In genomic region chr5:140569197-140569596, GRCh38 we compare ENCODE assay signal across 8 cellular contexts. TPM values are rescaled to one million over a fixed set of nuclear protein-coding genes. Genes with fewer than 3 reads are reported as not detected.
DNase-seq lines count a peak whose midpoint lies in the region; ATAC-seq and TF ChIP-seq lines count a peak whose summit lies in the region.

No MANE protein-coding gene starts in this region.

- peaks cover 0 to 13% of the 10 kb centered on the region in 2 donors for H3K36me3 ChIP-seq in gastrocnemius medialis

- peak overlapping the region; percentile 97 to 99 (median 98) for H3K27ac ChIP-seq in gastrocnemius medialis

- DNase-seq in GM13976 (ENCODE audit: low spot score) (peak; percentile 64), gastrocnemius medialis (peak; percentile 59 to 80), occipital lobe (lab: John Stamatoyannopoulos, UW) (no peak), left lobe of liver (ENCODE audit: low spot score) (no peak)
- DNase-seq in central memory CD4-positive, alpha-beta T cell, result peak; percentile 24

- TF ChIP-seq CTCF in GM13976 (IDR thresholded peaks at IDR 0.05; ENCODE audit: borderline replicate concordance, control extremely low read depth, extremely low read depth, insufficient read depth, missing control alignments) (no peak), gastrocnemius medialis (IDR thresholded peaks at IDR 0.05 in 4 of 5, conservative IDR thresholded peaks at IDR 0.05 in 1 of 5) (no peak)

- in situ Hi-C loops in GM13976 (cut with MboI; ENCODE audit: low sequenced_read_pairs, unreplicated experiment) (no loop called here), gastrocnemius medialis (cut with MboI; ENCODE audit: low sequenced_read_pairs in 4 of 4) (loop anchor here in 2 of 4 donors (5.0 to 25.0 kb wide), 2 partner anchors 73 to 332 kb away; no protein-coding TSS in a partner anchor)

- ATAC-seq in HG02642 (IDR thresholded peaks at IDR 0.05; ENCODE audit: poor library complexity, unreplicated experiment), result peak; percentile 23
- ATAC-seq in gastrocnemius medialis, result peak; percentile 68 to 70
- ATAC-seq in GM19023 (IDR thresholded peaks at IDR 0.05; ENCODE audit: unreplicated experiment), result no peak
- ATAC-seq in HG03520 (IDR thresholded peaks at IDR 0.05; ENCODE audit: unreplicated experiment), result no peak
- ATAC-seq in left lobe of liver, result no peak

- H3K4me1 ChIP-seq in gastrocnemius medialis, result peaks cover 71 to 77% of the 10 kb centered on the region in 2 donors

- intact Hi-C loops in gastrocnemius medialis (cut with DNase I; ENCODE audit: low total_unique reads), result no loop called here

- no peaks in the 10 kb centered on the region for H3K27me3 ChIP-seq in gastrocnemius medialis

- H3K4me3 ChIP-seq in gastrocnemius medialis, result peak overlapping the region; percentile 0 to 35 (median 15)

- H3K9me3 ChIP-seq in gastrocnemius medialis, result no peaks in the 10 kb centered on the region

- peak in 1 of 2 donors; percentile 11 for TF ChIP-seq POLR2A in gastrocnemius medialis (IDR thresholded peaks at IDR 0.05)

RNA-seq across cellular contexts. Expression of gene SLC35A4, which starts 4.6 kb away (rescaled TPM):
- total RNA-seq in gastrocnemius medialis (100 to 1,000 TPM in 2 of 4 donors, 10 to 100 TPM in 2; 71.7 to 152 (median 114) TPM), occipital lobe (3.7 TPM), left lobe of liver (32.0 TPM)

RNA-seq across cellular contexts. Expression of gene APBB3, which starts 4.8 kb away (rescaled TPM):
- total RNA-seq in gastrocnemius medialis, result 10 to 100 TPM in 2 of 4 donors, 1 to 10 TPM in 2; 4.1 to 12.5 (median 9.0) TPM
- 24.5 TPM for total RNA-seq in occipital lobe
- 14.1 TPM for total RNA-seq in left lobe of liver

RNA-seq across cellular contexts. Expression of gene SRA1, which starts 11.9 kb away (rescaled TPM):
- total RNA-seq in gastrocnemius medialis (10 to 100 TPM; 34.1 to 67.3 (median 40.6) TPM), occipital lobe (17.0 TPM), left lobe of liver (19.5 TPM)

RNA-seq across cellular contexts. Expression of gene EIF4EBP3, which starts 21.7 kb away (rescaled TPM):
- total RNA-seq in gastrocnemius medialis (100 to 1,000 TPM in 1 of 4 donors, 10 to 100 TPM in 3; 38.6 to 118 (median 51.8) TPM), occipital lobe (not detected), left lobe of liver (11.3 TPM)

Comparison
In these comparisons a context has a peak if more than half of its experiments do, and no peak if none do; other contexts are left out.
1. DNase-seq: peak in GM13976 (single experiment), central memory CD4-positive, alpha-beta T cell (single experiment) and gastrocnemius medialis (2 of 2); none in occipital lobe (single experiment) and left lobe of liver (single experiment).
2. ATAC-seq: peak in HG02642 (single experiment) and gastrocnemius medialis (2 of 2); none in GM19023 (single experiment), HG03520 (single experiment) and left lobe of liver (single experiment).